9 cellular contexts compared by ENCODE assay signal in genomic region chr6:143027058-143027457, GRCh38. TPM values are rescaled to one million over a fixed set of nuclear protein-coding genes. Genes with fewer than 3 reads are reported as not detected.
DNase-seq lines count a peak whose midpoint lies in the region; ATAC-seq and TF ChIP-seq lines count a peak whose summit lies in the region.
"Had no signal": no experiment of that assay in that cellular context is flagged by ENCODE, and none has a peak within 500 bp of the region (broad histone marks: within the 10 kb centered on the region; RNA-seq: fewer than 3 reads in every experiment).

No MANE protein-coding gene starts in this region.

- H3K9me2 ChIP-seq in SK-N-SH, result no peaks in the 10 kb centered on the region

- H3K79me2 ChIP-seq in SK-N-SH (ENCODE audit: insufficient read depth), result no peaks in the 10 kb centered on the region

- TF ChIP-seq EP300 in SK-N-SH (IDR thresholded peaks at IDR 0.05; ENCODE audit: borderline replicate concordance in 1 of 2, low read depth in 1 of 2, low read length in 1 of 2), result no peak

- no peaks in the 10 kb centered on the region for H3K9me3 ChIP-seq in SK-N-SH
- H3K9me3 ChIP-seq: BLaER1 had no signal

- no peaks in the 10 kb centered on the region for H3K36me3 ChIP-seq in SK-N-SH (replicated peaks in 1 of 2; ENCODE audit: control insufficient read depth in 1 of 2, insufficient read depth in 2 of 2, low read length in 1 of 2)
- H3K36me3 ChIP-seq: BLaER1 had no signal

- TF ChIP-seq CTCF in SK-N-SH (IDR thresholded peaks at IDR 0.05), result peak; percentile 65

- H3K27me3 ChIP-seq in SK-N-SH (ENCODE audit: insufficient read depth), result no peaks in the 10 kb centered on the region
- H3K27me3 ChIP-seq: BLaER1 had no signal

- POLR2A ChIA-PET in SK-N-SH (lab: Yijun Ruan, JAX), result no interaction called here

- no peaks in the 10 kb centered on the region for H3K4me1 ChIP-seq in SK-N-SH (ENCODE audit: control insufficient read depth in 1 of 2, insufficient read depth in 2 of 2, low read depth in 1 of 2, low read length in 1 of 2)
- H3K4me1 ChIP-seq: BLaER1 had no signal

- no peak overlapping the region for H3K9ac ChIP-seq in SK-N-SH
- H3K9ac ChIP-seq: BLaER1 had no signal

- no peak for ATAC-seq in GM21825 (IDR thresholded peaks at IDR 0.05; ENCODE audit: unreplicated experiment)
- no peak for ATAC-seq in GM18505 (IDR thresholded peaks at IDR 0.05; ENCODE audit: unreplicated experiment)

- H2AFZ ChIP-seq in SK-N-SH (ENCODE audit: low read depth), result no peak overlapping the region

- DNase-seq in NCI-H2107 treated with DMSO at 0.1 percent for 48 hours (lab: John Stamatoyannopoulos, UW; ENCODE audit: unreplicated experiment), result peak; percentile 2
- DNase-seq in NCI-H2107 (lab: John Stamatoyannopoulos, UW), result no peak
- DNase-seq in SK-N-SH, result no peak
- DNase-seq in amniotic epithelial cell (ENCODE audit: low read depth), result peak; percentile 32
- DNase-seq in inferior parietal cortex (ENCODE audit: extremely low spot score), result peak; percentile 47
- DNase-seq in stimulated activated CD4-positive, alpha-beta T cell treated with anti-CD3 and anti-CD28 coated beads, Interleukin-2, amount 100 ng/mL, for 48 hours, result peak; percentile 32 to 37

- H3F3A ChIP-seq in SK-N-SH (replicated peaks; ENCODE audit: insufficient read depth), result peaks cover 3% of the 10 kb centered on the region

- H3K4me3 ChIP-seq in SK-N-SH (ENCODE audit: low read depth in 2 of 2, low read length in 1 of 2), result no peak overlapping the region; a peak in 1 of 4 replicates
- H3K4me3 ChIP-seq: BLaER1 had no signal

- H3K27ac ChIP-seq in SK-N-SH (ENCODE audit: low read depth in 2 of 2, low read length in 1 of 2), result no peak overlapping the region
- H3K27ac ChIP-seq: BLaER1 had no signal

- H3K4me2 ChIP-seq in SK-N-SH, result no peak overlapping the region
- H3K4me2 ChIP-seq: BLaER1 had no signal

- no peak for TF ChIP-seq POLR2A in GM18505 (IDR thresholded peaks at IDR 0.05; ENCODE audit: borderline replicate concordance, extremely low read depth, insufficient read depth, insufficient read length)

- no peaks in the 10 kb centered on the region for H4K20me1 ChIP-seq in SK-N-SH (ENCODE audit: insufficient read depth)
- H4K20me1 ChIP-seq: BLaER1 had no signal

- TF ChIP-seq RAD21 in SK-N-SH (IDR thresholded peaks at IDR 0.05; ENCODE audit: low read length), result peak; percentile 59

- 79% methylated on average over 5 of the region's 5 CpGs for WGBS in SK-N-SH (ENCODE audit: low lambda C conversion rate)

- CTCF ChIA-PET in SK-N-SH (lab: Yijun Ruan, JAX), result interaction anchor here (0.9 to 1.6 kb wide), 8 partner anchors 15 to 400 kb away, joined by 3 to 7 read pairs (median 4); no protein-coding TSS in a partner anchor

TF ChIP-seq in SK-N-SH, 30 proteins besides CTCF, POLR2A, EP300 and RAD21:
- no peak for TF ChIP-seq FOXJ3 (CRISPR knock-in tag; IDR thresholded peaks at IDR 0.05)
- peak; percentile 59 for TF ChIP-seq SMC3 (IDR thresholded peaks at IDR 0.05; ENCODE audit: low read depth, low read length)
- TF ChIP-seq ELF1 (IDR thresholded peaks at IDR 0.05), result no peak
- no peak for TF ChIP-seq NFIC (IDR thresholded peaks at IDR 0.05; ENCODE audit: borderline replicate concordance)

RNA-seq across cellular contexts. Expression of gene AIG1, which starts 33.6 kb away (rescaled TPM):
- 36.8 and 52.1 TPM in 2 replicates for polyA plus RNA-seq in SK-N-SH (2012; rRNA removed)
- polyA plus RNA-seq in SK-N-SH (2012; cell fraction: cytosol; rRNA removed), result 44.7 and 49.1 TPM in 2 replicates
- 28.1 and 41.2 TPM in 2 replicates for polyA plus RNA-seq in SK-N-SH (2012; cell fraction: nucleus; rRNA removed)

Comparison
In these comparisons a context has a peak if more than half of its experiments do, and no peak if none do; other contexts are left out.
1. DNase-seq: peak in NCI-H2107 treated with DMSO at 0.1 percent for 48 hours (single experiment), amniotic epithelial cell (single experiment), inferior parietal cortex (single experiment) and stimulated activated CD4-positive, alpha-beta T cell treated with anti-CD3 and anti-CD28 coated beads, Interleukin-2, amount 100 ng/mL, for 48 hours (2 of 2); none in NCI-H2107 (single experiment) and SK-N-SH (single experiment).